Comparison of ENCODE assay signal across 11 cellular contexts in the genomic region with DNA sequence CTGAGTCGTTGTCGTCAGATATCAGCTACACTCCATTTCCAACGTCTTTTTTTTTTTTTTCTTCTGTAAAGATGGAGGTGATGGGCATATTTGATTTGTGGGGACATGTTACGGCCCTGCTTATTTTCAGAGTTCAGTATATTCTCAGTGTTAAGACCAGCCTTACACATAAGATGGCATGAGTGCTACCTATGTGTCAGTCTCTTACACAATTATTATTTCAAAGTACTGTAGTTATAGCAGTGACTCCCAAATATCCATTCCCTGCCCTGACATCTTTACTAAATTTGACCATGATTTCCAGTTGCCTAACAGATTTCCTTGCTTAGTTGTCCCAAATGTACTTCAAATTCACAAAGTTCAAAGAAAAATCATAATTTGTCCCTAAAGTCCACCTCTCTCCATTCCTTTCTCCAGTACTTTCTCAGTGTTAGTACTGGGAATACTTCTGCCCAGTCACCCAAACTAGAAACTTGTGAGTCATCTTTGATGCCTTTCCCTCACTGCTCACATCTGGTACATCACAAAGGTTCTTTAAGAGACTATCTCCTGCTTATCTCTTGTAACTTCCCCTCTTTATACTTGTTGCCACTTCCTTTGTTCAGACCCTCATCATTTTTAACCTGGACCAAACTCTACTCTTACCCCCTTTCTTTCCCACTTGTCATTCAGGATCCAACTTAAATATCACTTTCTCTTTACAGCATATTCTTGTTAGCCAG.
A peak's percentile ranks its signal among the peaks of the same experiment; 100 is the strongest.
DNase-seq lines count a peak whose midpoint lies in the region; ATAC-seq, FAIRE-seq and TF ChIP-seq lines count a peak whose summit lies in the region.
"Had no signal": no experiment of that assay in that cellular context is flagged by ENCODE, and none has a peak within 500 bp of the region (broad histone marks: within the 10 kb centered on the region; RNA-seq: fewer than 3 reads in every experiment).

No MANE protein-coding gene starts in this region.

- peaks cover 6% of the 10 kb centered on the region for H3K4me1 ChIP-seq in RWPE2 (ENCODE audit: insufficient read depth, poor library complexity, severe bottlenecking)
- H3K4me1 ChIP-seq in endothelial cell of umbilical vein (ENCODE audit: control insufficient read depth, extremely low read depth, insufficient read depth, low read length), result peaks cover 29% of the 10 kb centered on the region
- H3K4me1 ChIP-seq in transverse colon, result peaks cover 0 to 14% (median under 1%) of the 10 kb centered on the region in 4 donors
- peaks cover 0 to 31% (median 4%) of the 10 kb centered on the region in 9 donors for H3K4me1 ChIP-seq in heart right ventricle

- H3K36me3 ChIP-seq in RWPE2 (ENCODE audit: low read depth) (peaks cover 10% of the 10 kb centered on the region; the same call in 1 of the 2 replicates), endothelial cell of umbilical vein (ENCODE audit: control insufficient read depth in 2 of 2, extremely low read depth in 1 of 2, insufficient read depth in 2 of 2, low read length in 2 of 2) (peaks cover 0 to 12% of the 10 kb centered on the region in 2 experiments), transverse colon (no peaks in the 10 kb centered on the region), heart right ventricle (peaks cover 0 to 9% (median 0%) of the 10 kb centered on the region in 9 donors)

- no peak for DNase-seq in activated T-cell treated with anti-CD3 and anti-CD28 coated beads, Interleukin-2, amount 50 U/mL, for 24 hours
- DNase-seq in activated T-cell treated with anti-CD3 and anti-CD28 coated beads, Interleukin-2, amount 50 U/mL, for 72 hours, result no peak
- no peak for DNase-seq in RWPE2 (ENCODE audit: low spot score)
- DNase-seq in endothelial cell of umbilical vein (ENCODE audit: low read depth, low spot score), result peak; percentile 55
- DNase-seq in stimulated activated naive B cell treated with anti-CD40 and anti-IgM and Interleukin-4, amounts not matched to agents 10 μg/mL and 1 μg/mL and 100 μg/mL, for 72 hours, result no peak
- DNase-seq in transverse colon, result no peak
- DNase-seq in heart right ventricle, result no peak
- DNase-seq: cerebellar nuclear complex, immature natural killer cell, retina had no signal

- H3K79me2 ChIP-seq in endothelial cell of umbilical vein (ENCODE audit: control insufficient read depth, insufficient read depth, low read length), result peaks cover 89% of the 10 kb centered on the region

- peaks cover 72% of the 10 kb centered on the region for H3K4me1 Mint-ChIP-seq in activated T-cell treated with anti-CD3 and anti-CD28 coated beads, Interleukin-2, amount 50 U/mL, for 24 hours (ENCODE audit: low read depth)
- peaks cover 62% of the 10 kb centered on the region for H3K4me1 Mint-ChIP-seq in activated T-cell treated with anti-CD3 and anti-CD28 coated beads, Interleukin-2, amount 50 U/mL, for 72 hours (ENCODE audit: low read depth)
- peaks cover 11 to 22% of the 10 kb centered on the region in 2 donors for H3K4me1 Mint-ChIP-seq in stimulated activated naive B cell treated with anti-CD40 and anti-IgM and Interleukin-4, amounts not matched to agents 10 μg/mL and 1 μg/mL and 100 μg/mL, for 72 hours

- in situ Hi-C loops in transverse colon (cut with MboI; ENCODE audit: low pct_ligation_motif_present in 1 of 4, low pct_unique_long_range_greater_than_20kb in 1 of 4, low sequenced_read_pairs in 3 of 4), result no loop called here

- peak overlapping the region; percentile 22 for H3K27ac Mint-ChIP-seq in activated T-cell treated with anti-CD3 and anti-CD28 coated beads, Interleukin-2, amount 50 U/mL, for 24 hours
- no peak overlapping the region for H3K27ac Mint-ChIP-seq in activated T-cell treated with anti-CD3 and anti-CD28 coated beads, Interleukin-2, amount 50 U/mL, for 72 hours
- peak overlapping the region; percentile 6 for H3K27ac Mint-ChIP-seq in stimulated activated naive B cell treated with anti-CD40 and anti-IgM and Interleukin-4, amounts not matched to agents 10 μg/mL and 1 μg/mL and 100 μg/mL, for 72 hours

- TF ChIP-seq CTCF in RWPE2 (IDR thresholded peaks at IDR 0.05; ENCODE audit: poor library complexity, severe bottlenecking) (no peak), endothelial cell of umbilical vein (IDR thresholded peaks at IDR 0.05; ENCODE audit: extremely low read depth in 1 of 2, insufficient read depth in 1 of 2, low read depth in 1 of 2, low read length in 2 of 2) (no peak), transverse colon (IDR thresholded peaks at IDR 0.05) (no peak), heart right ventricle (IDR thresholded peaks at IDR 0.05) (no peak)

- CTCF ChIA-PET in endothelial cell of umbilical vein (lab: Charles Lee), result interaction anchor here (1.3 to 1.6 kb wide), 2 partner anchors 24 to 32 kb away, joined by 3 to 4 read pairs; no protein-coding TSS in a partner anchor

- FAIRE-seq in endothelial cell of umbilical vein (lab: Jason Lieb, UNC), result no peak

- no peak overlapping the region for H2AFZ ChIP-seq in endothelial cell of umbilical vein (ENCODE audit: low read depth, low read length)

- POLR2A ChIA-PET in endothelial cell of umbilical vein (lab: Charles Lee), result interaction anchor here (0.6 kb wide), 1 partner anchor 24 kb away, joined by 4 read pairs; no protein-coding TSS in a partner anchor

- peaks cover 34% of the 10 kb centered on the region for H3K36me3 Mint-ChIP-seq in activated T-cell treated with anti-CD3 and anti-CD28 coated beads, Interleukin-2, amount 50 U/mL, for 24 hours (ENCODE audit: low read depth)
- H3K36me3 Mint-ChIP-seq in activated T-cell treated with anti-CD3 and anti-CD28 coated beads, Interleukin-2, amount 50 U/mL, for 72 hours (ENCODE audit: insufficient read depth in 2 of 2), result peaks cover 5 to 7% of the 10 kb centered on the region in 2 donors
- peaks cover 3 to 19% of the 10 kb centered on the region in 2 donors for H3K36me3 Mint-ChIP-seq in stimulated activated naive B cell treated with anti-CD40 and anti-IgM and Interleukin-4, amounts not matched to agents 10 μg/mL and 1 μg/mL and 100 μg/mL, for 72 hours
- H3K36me3 Mint-ChIP-seq: immature natural killer cell had no signal

- H3K27ac ChIP-seq in RWPE2 (ENCODE audit: poor library complexity, severe bottlenecking), result no peak overlapping the region
- peak overlapping the region; percentile 9 for H3K27ac ChIP-seq in endothelial cell of umbilical vein (ENCODE audit: insufficient read depth, low read depth, low read length)
- H3K27ac ChIP-seq in transverse colon, result no peak overlapping the region
- H3K27ac ChIP-seq in heart right ventricle, result no peak overlapping the region

- H3K9ac ChIP-seq in endothelial cell of umbilical vein (replicated peaks; ENCODE audit: extremely low read depth, insufficient read depth, low read length), result no peak overlapping the region

- no peak for ATAC-seq in activated T-cell treated with anti-CD3 and anti-CD28 coated beads, Interleukin-2, amount 50 U/mL, for 72 hours (replicated peaks in 1 of 2)
- ATAC-seq in RWPE2 (ENCODE audit: low read depth), result peak; percentile 89
- ATAC-seq in stimulated activated naive B cell treated with anti-CD40 and anti-IgM and Interleukin-4, amounts not matched to agents 10 μg/mL and 1 μg/mL and 100 μg/mL, for 72 hours (replicated peaks), result no peak
- ATAC-seq in HG03571 (IDR thresholded peaks at IDR 0.05; ENCODE audit: unreplicated experiment), result no peak
- ATAC-seq in heart right ventricle, result no peak

- H3K4me2 ChIP-seq in endothelial cell of umbilical vein (ENCODE audit: insufficient read depth, low read length), result peak overlapping the region; percentile 59

- no peak for TF ChIP-seq EP300 in transverse colon (IDR thresholded peaks at IDR 0.05; ENCODE audit: low read depth)

- no peaks in the 10 kb centered on the region for H3K9me3 ChIP-seq in RWPE2 (ENCODE audit: severe bottlenecking)
- no peaks in the 10 kb centered on the region for H3K9me3 ChIP-seq in endothelial cell of umbilical vein (replicated peaks; ENCODE audit: control insufficient read depth, insufficient read depth, low read length)
- H3K9me3 ChIP-seq in transverse colon, result no peaks in the 10 kb centered on the region
- H3K9me3 ChIP-seq in heart right ventricle, result peaks cover 0 to 3% (median 0%) of the 10 kb centered on the region in 11 donors

- dilution Hi-C loops in endothelial cell of umbilical vein (cut with MboI; ENCODE audit: extremely low pct_ligation_motif_present, low sequenced_read_pairs), result no loop called here

- no peak overlapping the region for H3K4me3 Mint-ChIP-seq in activated T-cell treated with anti-CD3 and anti-CD28 coated beads, Interleukin-2, amount 50 U/mL, for 24 hours
- no peak overlapping the region for H3K4me3 Mint-ChIP-seq in activated T-cell treated with anti-CD3 and anti-CD28 coated beads, Interleukin-2, amount 50 U/mL, for 72 hours
- no peak overlapping the region for H3K4me3 Mint-ChIP-seq in stimulated activated naive B cell treated with anti-CD40 and anti-IgM and Interleukin-4, amounts not matched to agents 10 μg/mL and 1 μg/mL and 100 μg/mL, for 72 hours
- H3K4me3 Mint-ChIP-seq: immature natural killer cell had no signal

- H3K4me3 ChIP-seq in RWPE2 (ENCODE audit: severe bottlenecking) (no peak overlapping the region), endothelial cell of umbilical vein (replicated peaks in 1 of 3; ENCODE audit: insufficient read depth in 1 of 3, low read depth in 1 of 3, low read length in 3 of 3) (no peak overlapping the region), transverse colon (no peak overlapping the region), heart right ventricle (no peak overlapping the region)

- TF ChIP-seq POLR2A in endothelial cell of umbilical vein (IDR thresholded peaks at IDR 0.05; ENCODE audit: low read depth, low read length) (no peak), transverse colon (IDR thresholded peaks at IDR 0.05) (no peak)

- intact Hi-C loops in endothelial cell of umbilical vein (cut with micrococcal nuclease) (no loop called here), transverse colon (cut with DNase I; ENCODE audit: low total_unique reads) (no loop called here), heart right ventricle (cut with DNase I) (no loop called here)

- no peaks in the 10 kb centered on the region for H3K9me3 Mint-ChIP-seq in activated T-cell treated with anti-CD3 and anti-CD28 coated beads, Interleukin-2, amount 50 U/mL, for 24 hours
- no peaks in the 10 kb centered on the region for H3K9me3 Mint-ChIP-seq in activated T-cell treated with anti-CD3 and anti-CD28 coated beads, Interleukin-2, amount 50 U/mL, for 72 hours
- H3K9me3 Mint-ChIP-seq in stimulated activated naive B cell treated with anti-CD40 and anti-IgM and Interleukin-4, amounts not matched to agents 10 μg/mL and 1 μg/mL and 100 μg/mL, for 72 hours, result no peaks in the 10 kb centered on the region
- H3K9me3 Mint-ChIP-seq: immature natural killer cell had no signal

- H4K20me1 ChIP-seq in endothelial cell of umbilical vein (replicated peaks; ENCODE audit: control insufficient read depth, extremely low read depth, insufficient read depth, low read length), result peaks cover 2% of the 10 kb centered on the region

- H3K27me3 Mint-ChIP-seq in activated T-cell treated with anti-CD3 and anti-CD28 coated beads, Interleukin-2, amount 50 U/mL, for 24 hours, result no peaks in the 10 kb centered on the region
- H3K27me3 Mint-ChIP-seq in activated T-cell treated with anti-CD3 and anti-CD28 coated beads, Interleukin-2, amount 50 U/mL, for 72 hours (ENCODE audit: low read depth), result no peaks in the 10 kb centered on the region
- no peaks in the 10 kb centered on the region for H3K27me3 Mint-ChIP-seq in stimulated activated naive B cell treated with anti-CD40 and anti-IgM and Interleukin-4, amounts not matched to agents 10 μg/mL and 1 μg/mL and 100 μg/mL, for 72 hours

- 91% methylated on average over 4 of the region's 4 CpGs for WGBS in transverse colon (ENCODE audit: low coverage in 1 of 2), 2 donors
- WGBS in heart right ventricle, 2 donors, result 65 to 69% methylated on average over 4 of the region's 4 CpGs

- BruUV-seq in endothelial cell of umbilical vein (replicated peaks; lab: Mats Ljungman, UMichigan), result no TSS peak

- no peaks in the 10 kb centered on the region for H3K9me1 ChIP-seq in endothelial cell of umbilical vein (replicated peaks; ENCODE audit: control insufficient read depth, extremely low read depth, insufficient read depth, low read length)

- no peaks in the 10 kb centered on the region for H3K27me3 ChIP-seq in RWPE2 (ENCODE audit: insufficient read depth, poor library complexity, severe bottlenecking)
- no peaks in the 10 kb centered on the region for H3K27me3 ChIP-seq in endothelial cell of umbilical vein (ENCODE audit: control insufficient read depth in 2 of 2, insufficient read depth in 2 of 2, low read length in 2 of 2)
- H3K27me3 ChIP-seq in transverse colon, result no peaks in the 10 kb centered on the region
- H3K27me3 ChIP-seq in heart right ventricle, result no peaks in the 10 kb centered on the region
